Comparison of ENCODE assay signal across 19 cellular contexts in genomic region chr5:41416336-41416735, GRCh38.
"Had no signal": no experiment of that assay in that cellular context is flagged by ENCODE, and none has a peak within 500 bp of the region (broad histone marks: within the 10 kb centered on the region; RNA-seq: fewer than 3 reads in every experiment).

No MANE protein-coding gene starts in this region.

- ATAC-seq: activated T-helper 17 cell treated with anti-CD3 and anti-CD28 coated beads, Interleukin-2, amount 50 U/mL, for 72 hours; foreskin keratinocyte; mucosa of descending colon; naive thymus-derived CD4-positive, alpha-beta T cell had no signal

- DNase-seq: activated CD4-positive, alpha-beta T cell treated with anti-CD3 and anti-CD28 coated beads for 1 hour; activated CD4-positive, alpha-beta T cell treated with anti-CD3 and anti-CD28 coated beads, Interleukin-2, amount 50 U/mL, for 48 hours; activated naive CD4-positive, alpha-beta T cell treated with Interleukin-2 at 50 U/mL for 16 hours; aorta; colonic mucosa; esophagus squamous epithelium; foreskin keratinocyte; glutamatergic neuron; left cardiac atrium; mucosa of descending colon; naive thymus-derived CD4-positive, alpha-beta T cell; stimulated activated CD4-positive, alpha-beta T cell treated with anti-CD3 and anti-CD28 coated beads, Interleukin-2, amount 100 ng/mL, for 48 hours; stimulated activated naive CD4-positive, alpha-beta T cell; T-helper 1 cell; tibial artery had no signal

- H3K27ac ChIP-seq: colonic mucosa, esophagus squamous epithelium, foreskin keratinocyte, vagina, VCaP had no signal

- H3K36me3 ChIP-seq: colonic mucosa, esophagus squamous epithelium, tibial artery, vagina had no signal

- H3K4me1 Mint-ChIP-seq: activated T-helper 17 cell treated with anti-CD3 and anti-CD28 coated beads, Interleukin-2, amount 50 U/mL, for 72 hours; naive thymus-derived CD4-positive, alpha-beta T cell had no signal

- H3K36me3 Mint-ChIP-seq: naive thymus-derived CD4-positive, alpha-beta T cell had no signal

- H3K9me3 ChIP-seq: colonic mucosa, esophagus squamous epithelium, mucosa of descending colon, tibial artery, vagina had no signal

- H3K27ac Mint-ChIP-seq: activated T-helper 17 cell treated with anti-CD3 and anti-CD28 coated beads, Interleukin-2, amount 50 U/mL, for 72 hours; naive thymus-derived CD4-positive, alpha-beta T cell had no signal

- H3K27me3 Mint-ChIP-seq: activated T-helper 17 cell treated with anti-CD3 and anti-CD28 coated beads, Interleukin-2, amount 50 U/mL, for 72 hours; naive thymus-derived CD4-positive, alpha-beta T cell had no signal

- H3K4me1 ChIP-seq: colonic mucosa, esophagus squamous epithelium, foreskin keratinocyte, vagina had no signal

- FAIRE-seq: endometrium had no signal

- H3K27me3 ChIP-seq: colonic mucosa, esophagus squamous epithelium, foreskin keratinocyte, tibial artery, vagina had no signal

- H3K9me3 Mint-ChIP-seq: activated T-helper 17 cell treated with anti-CD3 and anti-CD28 coated beads, Interleukin-2, amount 50 U/mL, for 72 hours had no signal

- H3K4me3 Mint-ChIP-seq: activated T-helper 17 cell treated with anti-CD3 and anti-CD28 coated beads, Interleukin-2, amount 50 U/mL, for 72 hours; naive thymus-derived CD4-positive, alpha-beta T cell had no signal

- H3K4me3 ChIP-seq: colonic mucosa, esophagus squamous epithelium, mucosa of descending colon, tibial artery, vagina had no signal
